19 cellular contexts compared by ENCODE assay signal in the genomic region with DNA sequence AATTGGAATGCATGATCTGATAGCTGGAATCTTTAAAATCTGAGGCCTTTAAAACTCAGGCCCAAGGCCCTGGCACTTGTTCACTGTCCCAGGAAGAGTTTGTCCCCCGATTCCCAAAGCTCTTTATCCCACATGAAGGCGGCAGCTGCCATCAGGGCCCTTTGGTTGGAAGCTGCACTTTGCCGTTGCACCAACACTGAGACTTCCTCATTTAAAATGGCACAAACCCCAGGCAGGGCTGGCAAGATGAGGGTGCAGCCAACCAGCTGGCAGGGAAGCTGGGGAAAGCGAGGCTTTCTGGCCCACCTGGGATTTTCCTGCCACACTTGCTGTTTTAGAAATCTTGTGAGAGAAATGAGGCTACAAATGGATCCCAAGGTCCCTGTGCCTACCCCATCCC.
"Had no signal": no experiment of that assay in that cellular context is flagged by ENCODE, and none has a peak within 500 bp of the region (broad histone marks: within the 10 kb centered on the region; RNA-seq: fewer than 3 reads in every experiment).

No MANE protein-coding gene starts in this region.

- DNase-seq: colonic mucosa; cortex of kidney; dermis blood vessel endothelial cell; dorsolateral prefrontal cortex; effector CD4-positive, alpha-beta T cell; effector CD8-positive, alpha-beta T cell; effector memory CD4-positive, alpha-beta T cell; effector memory CD8-positive, alpha-beta T cell; endodermal cell; erythroblast; esophagus squamous epithelium; foreskin fibroblast; foreskin keratinocyte; foreskin melanocyte; gastrocnemius medialis; glutamatergic neuron; head of caudate nucleus; heart left ventricle; heart right ventricle had no signal
